Comparison of ENCODE assay signal across 8 cellular contexts in the genomic region with DNA sequence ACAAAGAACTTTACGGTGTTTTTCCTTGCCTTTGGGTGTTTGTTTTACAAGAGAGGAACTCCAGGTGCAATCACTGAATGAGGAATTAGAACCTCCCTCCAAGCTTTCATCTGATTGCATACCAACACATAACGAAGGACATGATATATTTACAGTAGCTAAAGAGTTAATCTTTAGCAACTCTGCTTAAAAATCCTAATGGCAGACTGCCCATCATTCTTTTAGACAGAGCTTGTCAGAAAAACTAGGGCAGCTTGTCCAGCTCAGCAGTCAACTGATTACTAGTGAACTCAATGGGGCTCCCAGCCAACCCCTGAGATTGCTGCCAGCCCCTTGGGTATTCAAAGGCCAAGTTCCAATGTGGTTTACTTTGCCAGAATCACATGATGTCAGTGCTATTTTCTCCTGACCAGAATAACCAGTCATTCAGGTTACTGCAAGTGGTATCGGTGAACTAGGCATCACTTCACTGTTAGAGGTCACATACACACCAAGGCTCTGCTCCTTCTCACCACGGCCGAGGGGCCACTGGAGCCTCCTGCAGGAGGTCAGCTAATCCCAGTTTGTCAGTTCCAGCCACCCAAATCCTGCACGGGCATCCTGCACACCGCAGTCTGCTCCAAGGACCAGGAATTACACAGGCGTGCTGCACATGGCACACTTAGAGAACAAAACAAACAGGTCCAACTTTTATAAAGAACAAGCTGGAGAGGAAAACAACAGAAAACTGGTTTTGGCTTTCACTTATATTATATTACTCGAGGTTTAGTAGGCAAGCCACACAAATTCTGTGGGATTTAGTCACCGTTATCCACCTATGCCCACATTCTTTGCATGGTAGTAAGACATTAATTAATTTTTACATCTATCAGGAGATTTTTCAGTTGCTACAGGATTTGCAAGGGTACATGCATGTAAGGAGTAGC.
A peak's percentile ranks its signal among the peaks of the same experiment; 100 is the strongest.
DNase-seq lines count a peak whose midpoint lies in the region; FAIRE-seq and TF ChIP-seq lines count a peak whose summit lies in the region.

No MANE protein-coding gene starts in this region.

- H3K79me2 ChIP-seq in ACC112 (ENCODE audit: control insufficient read depth, insufficient read depth, low read length, unreplicated experiment): peaks cover 75% of the 10 kb centered on the region
- peaks cover 32% of the 10 kb centered on the region for H3K79me2 ChIP-seq in keratinocyte (ENCODE audit: control insufficient read depth, insufficient read depth, low read length)

- H3K4me2 ChIP-seq in keratinocyte (ENCODE audit: control insufficient read depth, extremely low read depth, insufficient read depth, low read depth, low read length): peak overlapping the region; percentile 73

- H3K9me3 ChIP-seq in keratinocyte (ENCODE audit: control insufficient read depth, low read depth, low read length): no peaks in the 10 kb centered on the region

- TF ChIP-seq CTCF in keratinocyte (optimal IDR thresholded peaks at IDR 0.05 in 1 of 3, IDR thresholded peaks at IDR 0.05 in 1 of 3, conservative IDR thresholded peaks at IDR 0.05 in 1 of 3; ENCODE audit: extremely low read depth in 1 of 3, insufficient read depth in 2 of 3, low read length in 3 of 3): no peak
- TF ChIP-seq CTCF in GM13976 (IDR thresholded peaks at IDR 0.05; ENCODE audit: borderline replicate concordance, control extremely low read depth, extremely low read depth, insufficient read depth, missing control alignments): no peak

- TF ChIP-seq EP300 in Ishikawa (IDR thresholded peaks at IDR 0.05; ENCODE audit: borderline replicate concordance): peak; percentile 85

- in situ Hi-C loops in GM13976 (cut with MboI; ENCODE audit: low sequenced_read_pairs, unreplicated experiment): no loop called here

- dilution Hi-C loops in keratinocyte (cut with MboI; ENCODE audit: extremely low pct_ligation_motif_present, low sequenced_read_pairs): no loop called here

- H3K4me3 ChIP-seq in ACC112 (ENCODE audit: low read depth, low read length) (peak overlapping the region; percentile 56), keratinocyte (ENCODE audit: control insufficient read depth in 2 of 3, extremely low read depth in 1 of 3, insufficient read depth in 2 of 3, low read depth in 1 of 3, low read length in 3 of 3) (peak overlapping the region in 2 of 3 experiments; percentile 28 to 29)

- FAIRE-seq in keratinocyte (lab: Jason Lieb, UNC): peak; percentile 98

- peak; percentile 38 for DNase-seq in brain pericyte (ENCODE audit: low read depth, low spot score)
- DNase-seq in keratinocyte (ENCODE audit: low read depth, low spot score): no peak
- DNase-seq in substantia nigra (lab: John Stamatoyannopoulos, UW): peak in 41 of 49 donors; percentile 2 to 92 (median 44)
- no peak for DNase-seq in GM13976 (ENCODE audit: low spot score)
- DNase-seq in Kasumi-1 (lab: John Stamatoyannopoulos, UW): no peak
- no peak for DNase-seq in epidermal melanocyte (ENCODE audit: insufficient read length, low spot score)

- H3K36me3 ChIP-seq in ACC112 (ENCODE audit: insufficient read depth, low read length): no peaks in the 10 kb centered on the region
- peaks cover 0 to 2% of the 10 kb centered on the region in 2 experiments for H3K36me3 ChIP-seq in keratinocyte (ENCODE audit: control insufficient read depth in 2 of 2, extremely low read depth in 1 of 2, insufficient read depth in 2 of 2, low read length in 2 of 2)

- H3K4me1 ChIP-seq in ACC112 (ENCODE audit: control insufficient read depth, insufficient read depth, low read length, unreplicated experiment) (peaks cover 47% of the 10 kb centered on the region), keratinocyte (ENCODE audit: control insufficient read depth, extremely low read depth, insufficient read depth, low read length) (peaks cover 26% of the 10 kb centered on the region)

- H3K9ac ChIP-seq in keratinocyte (ENCODE audit: control insufficient read depth, extremely low read depth, insufficient read depth, low read length): peak overlapping the region; percentile 35

- no peaks in the 10 kb centered on the region for H4K20me1 ChIP-seq in keratinocyte (ENCODE audit: control insufficient read depth, extremely low read depth, insufficient read depth, low read length)

- peak overlapping the region; percentile 77 for H3K27ac ChIP-seq in ACC112 (ENCODE audit: low read depth, low read length)
- H3K27ac ChIP-seq in keratinocyte (ENCODE audit: control insufficient read depth, insufficient read depth, low read length): peak overlapping the region; percentile 81
- peak overlapping the region; percentile 35 for H3K27ac ChIP-seq in substantia nigra (ENCODE audit: low read depth, low read length, poor library complexity, severe bottlenecking)

- no peak; the same call in 1 of the 2 replicates for TF ChIP-seq RAD21 in Ishikawa (IDR thresholded peaks at IDR 0.05; ENCODE audit: low read depth)

- H2AFZ ChIP-seq in ACC112 (ENCODE audit: low read length, unreplicated experiment): no peak overlapping the region
- H2AFZ ChIP-seq in keratinocyte (ENCODE audit: control insufficient read depth, low read length): no peak overlapping the region

- H3K9me1 ChIP-seq in keratinocyte (ENCODE audit: control insufficient read depth, extremely low read depth, insufficient read depth, low read length): peaks cover 2% of the 10 kb centered on the region

- H3K27me3 ChIP-seq in ACC112 (ENCODE audit: insufficient read depth, low read length) (no peaks in the 10 kb centered on the region), keratinocyte (ENCODE audit: control insufficient read depth, extremely low read depth, insufficient read depth, low read length) (no peaks in the 10 kb centered on the region)

TF ChIP-seq in Ishikawa, 13 proteins besides CTCF, POLR2A, EP300 and RAD21:
- peak; percentile 38; the same call in 1 of the 2 replicates for TF ChIP-seq CREB1 (IDR thresholded peaks at IDR 0.05; ENCODE audit: low read depth)
- TF ChIP-seq, protein P1, sequence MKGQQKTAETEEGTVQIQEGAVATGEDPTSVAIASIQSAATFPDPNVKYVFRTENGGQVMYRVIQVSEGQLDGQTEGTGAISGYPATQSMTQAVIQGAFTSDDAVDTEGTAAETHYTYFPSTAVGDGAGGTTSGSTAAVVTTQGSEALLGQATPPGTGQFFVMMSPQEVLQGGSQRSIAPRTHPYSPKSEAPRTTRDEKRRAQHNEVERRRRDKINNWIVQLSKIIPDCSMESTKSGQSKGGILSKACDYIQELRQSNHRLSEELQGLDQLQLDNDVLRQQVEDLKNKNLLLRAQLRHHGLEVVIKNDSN (IDR thresholded peaks at IDR 0.05): peak; percentile 87
- TF ChIP-seq ZBTB7A (IDR thresholded peaks at IDR 0.05; ENCODE audit: low read depth): 0 out of 2 replicates have a peak, but pooled peaks have one; percentile 47
- peak; percentile 89 for TF ChIP-seq TEAD4 (IDR thresholded peaks at IDR 0.05)
- peak; percentile 44 for TF ChIP-seq CEBPB (IDR thresholded peaks at IDR 0.05)
- TF ChIP-seq, protein P2, sequence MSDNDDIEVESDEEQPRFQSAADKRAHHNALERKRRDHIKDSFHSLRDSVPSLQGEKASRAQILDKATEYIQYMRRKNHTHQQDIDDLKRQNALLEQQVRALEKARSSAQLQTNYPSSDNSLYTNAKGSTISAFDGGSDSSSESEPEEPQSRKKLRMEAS (IDR thresholded peaks at IDR 0.05): peak; percentile 82
- TF ChIP-seq FOXM1 (IDR thresholded peaks at IDR 0.05; ENCODE audit: borderline replicate concordance, low read depth): peak; percentile 81
- TF ChIP-seq NFIC (IDR thresholded peaks at IDR 0.05): peak; percentile 97
- peak; percentile 67; the same call in 1 of the 2 replicates for TF ChIP-seq YY1 (IDR thresholded peaks at IDR 0.05; ENCODE audit: low read depth)
- no peak for TF ChIP-seq EGR1 (IDR thresholded peaks at IDR 0.05)
- TF ChIP-seq, protein P3, sequence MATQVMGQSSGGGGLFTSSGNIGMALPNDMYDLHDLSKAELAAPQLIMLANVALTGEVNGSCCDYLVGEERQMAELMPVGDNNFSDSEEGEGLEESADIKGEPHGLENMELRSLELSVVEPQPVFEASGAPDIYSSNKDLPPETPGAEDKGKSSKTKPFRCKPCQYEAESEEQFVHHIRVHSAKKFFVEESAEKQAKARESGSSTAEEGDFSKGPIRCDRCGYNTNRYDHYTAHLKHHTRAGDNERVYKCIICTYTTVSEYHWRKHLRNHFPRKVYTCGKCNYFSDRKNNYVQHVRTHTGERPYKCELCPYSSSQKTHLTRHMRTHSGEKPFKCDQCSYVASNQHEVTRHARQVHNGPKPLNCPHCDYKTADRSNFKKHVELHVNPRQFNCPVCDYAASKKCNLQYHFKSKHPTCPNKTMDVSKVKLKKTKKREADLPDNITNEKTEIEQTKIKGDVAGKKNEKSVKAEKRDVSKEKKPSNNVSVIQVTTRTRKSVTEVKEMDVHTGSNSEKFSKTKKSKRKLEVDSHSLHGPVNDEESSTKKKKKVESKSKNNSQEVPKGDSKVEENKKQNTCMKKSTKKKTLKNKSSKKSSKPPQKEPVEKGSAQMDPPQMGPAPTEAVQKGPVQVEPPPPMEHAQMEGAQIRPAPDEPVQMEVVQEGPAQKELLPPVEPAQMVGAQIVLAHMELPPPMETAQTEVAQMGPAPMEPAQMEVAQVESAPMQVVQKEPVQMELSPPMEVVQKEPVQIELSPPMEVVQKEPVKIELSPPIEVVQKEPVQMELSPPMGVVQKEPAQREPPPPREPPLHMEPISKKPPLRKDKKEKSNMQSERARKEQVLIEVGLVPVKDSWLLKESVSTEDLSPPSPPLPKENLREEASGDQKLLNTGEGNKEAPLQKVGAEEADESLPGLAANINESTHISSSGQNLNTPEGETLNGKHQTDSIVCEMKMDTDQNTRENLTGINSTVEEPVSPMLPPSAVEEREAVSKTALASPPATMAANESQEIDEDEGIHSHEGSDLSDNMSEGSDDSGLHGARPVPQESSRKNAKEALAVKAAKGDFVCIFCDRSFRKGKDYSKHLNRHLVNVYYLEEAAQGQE (IDR thresholded peaks at IDR 0.05; ENCODE audit: low read depth): no peak
- peak; percentile 64 for TF ChIP-seq TAF1 (IDR thresholded peaks at IDR 0.05; ENCODE audit: low read depth)
- TF ChIP-seq TCF12 (IDR thresholded peaks at IDR 0.05; ENCODE audit: low read depth): peak; percentile 94
TF ChIP-seq in Ishikawa: peak in this region for 11.

Comparison
In these comparisons a context has a peak if more than half of its experiments do, and no peak if none do; other contexts are left out.
1. DNase-seq: peak in brain pericyte (single experiment) and substantia nigra (41 of 49); none in keratinocyte (single experiment), GM13976 (single experiment), Kasumi-1 (0 of 2) and epidermal melanocyte (single experiment).
2. Peak in every context shown above with its lines, with median percentiles within 50 percentile points of each other: H3K27ac ChIP-seq.